Comparison of ENCODE assay signal across 9 cellular contexts in genomic region chr5:72308853-72309191, GRCh38. TPM values are rescaled to one million over a fixed set of nuclear protein-coding genes. Genes with fewer than 3 reads are reported as not detected.
DNase-seq lines count a peak whose midpoint lies in the region; TF ChIP-seq lines count a peak whose summit lies in the region.
"Had no signal": no experiment of that assay in that cellular context is flagged by ENCODE, and none has a peak within 500 bp of the region (broad histone marks: within the 10 kb centered on the region; RNA-seq: fewer than 3 reads in every experiment).

No MANE protein-coding gene starts in this region.

- POLR2A ChIA-PET in CD8-positive, alpha-beta memory T cell (lab: Charles Lee) = interaction anchor here (0.9 to 2.0 kb wide), 2 partner anchors 9 to 11 kb away, joined by 3 to 27 read pairs; partner anchors contain the start of genes MRPS27 and PTCD2

- peak overlapping the region; percentile 64 to 97 (median 90) for H3K27ac Mint-ChIP-seq in CD8-positive, alpha-beta memory T cell

- H3K27me3 ChIP-seq in CD8-positive, alpha-beta memory T cell (ENCODE audit: insufficient read depth, low read length, poor library complexity, severe bottlenecking) = no peaks in the 10 kb centered on the region
- H3K27me3 ChIP-seq in OCI-LY3 (ENCODE audit: low read depth, low read length) = no peaks in the 10 kb centered on the region
- no peaks in the 10 kb centered on the region for H3K27me3 ChIP-seq in neutrophil

- CTCF ChIA-PET in CD8-positive, alpha-beta memory T cell (lab: Charles Lee) = interaction anchor here (0.6 to 3.4 kb wide), 19 partner anchors 10 to 539 kb away, joined by 3 to 54 read pairs (median 4); partner anchors contain the start of genes MRPS27 and PTCD2

- peak overlapping the region; percentile 28 for H3K4me3 ChIP-seq in CD8-positive, alpha-beta memory T cell (ENCODE audit: low read length)
- H3K4me3 ChIP-seq in OCI-LY3 (ENCODE audit: low read length) (peak overlapping the region; percentile 94), neutrophil (ENCODE audit: low read depth in 1 of 2, low read length in 1 of 2) (peak overlapping the region; percentile 80 to 83)

- peaks cover 26 to 42% (median 34%) of the 10 kb centered on the region in 3 donors for H3K4me1 Mint-ChIP-seq in CD8-positive, alpha-beta memory T cell

- H4K20me1 ChIP-seq in OCI-LY3 (ENCODE audit: insufficient read depth, low read length) = no peaks in the 10 kb centered on the region

- H3K36me3 ChIP-seq in CD8-positive, alpha-beta memory T cell (ENCODE audit: insufficient read depth, low read length) = peaks cover 5% of the 10 kb centered on the region
- H3K36me3 ChIP-seq in OCI-LY3 (replicated peaks; ENCODE audit: low read depth, low read length) (peaks cover 8% of the 10 kb centered on the region), neutrophil (peaks cover 6% of the 10 kb centered on the region)

- peaks cover 48% of the 10 kb centered on the region for H3K79me2 ChIP-seq in OCI-LY3 (ENCODE audit: low read length)

- TF ChIP-seq CTCF in OCI-LY3 (IDR thresholded peaks at IDR 0.05; ENCODE audit: low read depth, low read length) = no peak
- TF ChIP-seq CTCF in neutrophil (IDR thresholded peaks at IDR 0.05) = no peak

- H3K36me3 Mint-ChIP-seq in CD8-positive, alpha-beta memory T cell = peaks cover 0 to 43% (median 11%) of the 10 kb centered on the region in 3 donors

- DNase-seq in CD8-positive, alpha-beta memory T cell = no peak
- DNase-seq in stimulated activated CD4-positive, alpha-beta T cell treated with anti-CD3 and anti-CD28 coated beads, Interleukin-15, amount 100 ng/mL, for 24 hours = no peak
- no peak for DNase-seq in mucosa of gallbladder (ENCODE audit: low spot score)
- no peak for DNase-seq in NCI-H1694 treated with DMSO at 0.1 percent for 48 hours (lab: John Stamatoyannopoulos, UW)
- DNase-seq in GM19238 (ENCODE audit: insufficient read length, low spot score) = no peak

- peaks cover 0 to 2% of the 10 kb centered on the region in 2 donors for H3K27me3 Mint-ChIP-seq in CD8-positive, alpha-beta memory T cell

- H3K9me3 Mint-ChIP-seq in CD8-positive, alpha-beta memory T cell = no peaks in the 10 kb centered on the region

- no peak overlapping the region for H2AFZ ChIP-seq in OCI-LY3 (ENCODE audit: low read depth, low read length)

- H3K9ac ChIP-seq in OCI-LY3 (ENCODE audit: low read length) = peak overlapping the region; percentile 61

- H3K9me3 ChIP-seq in CD8-positive, alpha-beta memory T cell (ENCODE audit: low read length) = no peaks in the 10 kb centered on the region
- H3K9me3 ChIP-seq in OCI-LY3 (ENCODE audit: insufficient read depth, low read length) (no peaks in the 10 kb centered on the region), neutrophil (no peaks in the 10 kb centered on the region)
- H3K9me3 ChIP-seq: mucosa of descending colon had no signal

- peak overlapping the region; percentile 34 for H3K27ac ChIP-seq in CD8-positive, alpha-beta memory T cell (ENCODE audit: low read depth, low read length)
- H3K27ac ChIP-seq in OCI-LY3 (ENCODE audit: low read length) = peak overlapping the region; percentile 67
- peak overlapping the region; percentile 5 for H3K27ac ChIP-seq in cingulate gyrus (ENCODE audit: low read depth, low read length)
- H3K27ac ChIP-seq in neutrophil = peak overlapping the region; percentile 75

- peaks cover 9% of the 10 kb centered on the region for H3K4me1 ChIP-seq in CD8-positive, alpha-beta memory T cell (ENCODE audit: insufficient read depth, low read length)
- H3K4me1 ChIP-seq in OCI-LY3 (ENCODE audit: low read length) (peaks cover 37% of the 10 kb centered on the region), neutrophil (ENCODE audit: control insufficient read depth in 1 of 2, insufficient read depth in 1 of 2, low read depth in 1 of 2, low read length in 1 of 2) (peaks cover 11 to 15% of the 10 kb centered on the region in 2 experiments)

- H3K4me3 Mint-ChIP-seq in CD8-positive, alpha-beta memory T cell = peak overlapping the region in 5 of 7 donors; percentile 87 to 94 (median 93)

- H3K4me2 ChIP-seq in OCI-LY3 (ENCODE audit: low read length) = peak overlapping the region; percentile 66

RNA-seq across cellular contexts. Expression of gene MRPS27, which starts 11.2 kb away (rescaled TPM):
- total RNA-seq in CD8-positive, alpha-beta memory T cell = 10 to 100 TPM; 86.9 to 91.9 TPM
- polyA plus RNA-seq in CD8-positive, alpha-beta memory T cell = 35.9 TPM
- total RNA-seq in mucosa of gallbladder = 35.3 TPM

RNA-seq across cellular contexts. Expression of gene PTCD2, which starts 11.4 kb away (rescaled TPM):
- 10 to 100 TPM; 14.0 to 15.0 TPM for total RNA-seq in CD8-positive, alpha-beta memory T cell
- 2.6 TPM for polyA plus RNA-seq in CD8-positive, alpha-beta memory T cell
- total RNA-seq in mucosa of gallbladder = 7.7 TPM

Comparison
In these comparisons a context has a peak if more than half of its experiments do, and no peak if none do; other contexts are left out.
1. H3K27ac ChIP-seq: peak in every context shown above with its lines; median percentile 75 in neutrophil; 67 in OCI-LY3; 34 in CD8-positive, alpha-beta memory T cell; 5 in cingulate gyrus.
2. H3K4me3 ChIP-seq: peak in every context shown above with its lines; median percentile 94 in OCI-LY3; 82 in neutrophil; 28 in CD8-positive, alpha-beta memory T cell.